Comparison of ENCODE assay signal across 18 cellular contexts in genomic region chr6:30598912-30599624, GRCh38. TPM values are rescaled to one million over a fixed set of nuclear protein-coding genes. Genes with fewer than 3 reads are reported as not detected.
DNase-seq lines count a peak whose midpoint lies in the region; ATAC-seq and TF ChIP-seq lines count a peak whose summit lies in the region.
"Had no signal": no experiment of that assay in that cellular context is flagged by ENCODE, and none has a peak within 500 bp of the region (broad histone marks: within the 10 kb centered on the region; RNA-seq: fewer than 3 reads in every experiment).

No MANE protein-coding gene starts in this region.

- H3K27me3 ChIP-seq in left ventricle myocardium inferior (ENCODE audit: low read depth) = no peaks in the 10 kb centered on the region
- no peaks in the 10 kb centered on the region for H3K27me3 ChIP-seq in upper lobe of right lung
- H3K27me3 ChIP-seq: hepatocyte had no signal

- H3K9ac ChIP-seq in SK-N-MC (ENCODE audit: insufficient read length) = no peak overlapping the region

- peaks cover 50% of the 10 kb centered on the region for H3K36me3 ChIP-seq in left ventricle myocardium inferior
- peaks cover 47% of the 10 kb centered on the region for H3K36me3 ChIP-seq in SK-N-MC (ENCODE audit: insufficient read depth, low read length)
- H3K36me3 ChIP-seq in upper lobe of right lung = peaks cover 49% of the 10 kb centered on the region

- DNase-seq in left ventricle myocardium inferior = no peak
- DNase-seq in left cardiac atrium = no peak
- DNase-seq in SK-N-MC (ENCODE audit: low read depth, low spot score) = no peak
- no peak for DNase-seq in left lobe of liver (ENCODE audit: low spot score)
- DNase-seq in upper lobe of right lung = peak; percentile 34
- no peak for DNase-seq in NCI-H2081 (lab: John Stamatoyannopoulos, UW)
- no peak for DNase-seq in NK-92 (lab: John Stamatoyannopoulos, UW; ENCODE audit: unreplicated experiment)
- DNase-seq: activated CD8-positive, alpha-beta memory T cell treated with anti-CD3 and anti-CD28 coated beads for 24 hours; amygdala; CD4-positive, alpha-beta memory T cell; DMS79 treated with DMSO at 0.1 percent for 48 hours; islet precursor cell; NCI-H187; right cardiac atrium; SHP77 treated with DMSO at 0.1 percent for 48 hours; stimulated activated naive CD4-positive, alpha-beta T cell treated with Interleukin-2 at 50 U/mL for 16 hours had no signal

- peak overlapping the region; percentile 4 for H3K27ac ChIP-seq in left ventricle myocardium inferior (replicated peaks)
- H3K27ac ChIP-seq in SK-N-MC = peak overlapping the region; percentile 64; the same call in 1 of the 2 replicates
- no peak overlapping the region for H3K27ac ChIP-seq in upper lobe of right lung
- H3K27ac ChIP-seq: hepatocyte had no signal

- no peaks in the 10 kb centered on the region for H3K9me3 ChIP-seq in left ventricle myocardium inferior (replicated peaks)
- H3K9me3 ChIP-seq in SK-N-MC (ENCODE audit: low read depth, low read length) = no peaks in the 10 kb centered on the region
- H3K9me3 ChIP-seq in upper lobe of right lung = no peaks in the 10 kb centered on the region

- intact Hi-C loops in left ventricle myocardium inferior (cut with micrococcal nuclease) = no loop called here
- intact Hi-C loops in left cardiac atrium (cut with DNase I) = loop anchor here in 1 of 2 donors (5.0 kb wide), 1 partner anchor 117 kb away; no protein-coding TSS in a partner anchor
- intact Hi-C loops in upper lobe of right lung (cut with DNase I) = no loop called here

- H3K4me1 ChIP-seq in left ventricle myocardium inferior (peaks cover 13% of the 10 kb centered on the region), upper lobe of right lung (no peaks in the 10 kb centered on the region)

- ATAC-seq in left cardiac atrium = no peak
- ATAC-seq in left lobe of liver = peak; percentile 8
- no peak for ATAC-seq in upper lobe of right lung
- ATAC-seq in GM21723 (IDR thresholded peaks at IDR 0.05; ENCODE audit: unreplicated experiment) = no peak

- H3K4me3 ChIP-seq in left ventricle myocardium inferior = no peak overlapping the region
- H3K4me3 ChIP-seq in SK-N-MC = no peak overlapping the region
- no peak overlapping the region for H3K4me3 ChIP-seq in upper lobe of right lung
- H3K4me3 ChIP-seq: hepatocyte had no signal

- TF ChIP-seq CTCF in left ventricle myocardium inferior (IDR thresholded peaks at IDR 0.05; ENCODE audit: borderline replicate concordance) (no peak), upper lobe of right lung (IDR thresholded peaks at IDR 0.05) (no peak)

RNA-seq across cellular contexts. Expression of gene PPP1R10, which starts 18.0 kb away (rescaled TPM):
- total RNA-seq in left ventricle myocardium inferior (31.5 TPM), left cardiac atrium (10 to 100 TPM; 37.3 to 42.1 TPM), left lobe of liver (49.8 TPM), upper lobe of right lung (68.3 TPM)

RNA-seq across cellular contexts. Expression of gene MRPS18B, which starts 18.6 kb away (rescaled TPM):
- total RNA-seq in left ventricle myocardium inferior (119 TPM), left cardiac atrium (10 to 100 TPM; 71.1 to 74.7 TPM), left lobe of liver (53.3 TPM), upper lobe of right lung (48.9 TPM)

RNA-seq across cellular contexts. Expression of gene ATAT1, which starts 27.6 kb away (rescaled TPM):
- 2.7 TPM for total RNA-seq in left ventricle myocardium inferior
- 1 to 10 TPM; 2.7 to 3.8 TPM for total RNA-seq in left cardiac atrium
- 5.1 TPM for total RNA-seq in left lobe of liver
- total RNA-seq in upper lobe of right lung = 7.8 TPM

RNA-seq across cellular contexts. Expression of gene ABCF1, which starts 27.8 kb away (rescaled TPM):
- total RNA-seq in left ventricle myocardium inferior (38.8 TPM), left cardiac atrium (10 to 100 TPM; 30.7 to 45.9 TPM), left lobe of liver (24.4 TPM), upper lobe of right lung (42.5 TPM)

RNA-seq across cellular contexts. Expression of gene PRR3, which starts 42.0 kb away (rescaled TPM):
- total RNA-seq in left ventricle myocardium inferior (2.0 TPM), left cardiac atrium (1 to 10 TPM; 4.6 to 5.4 TPM), left lobe of liver (2.3 TPM), upper lobe of right lung (6.9 TPM)
